In genomic region chr2:212427031-212427430, GRCh38 we compare ENCODE assay signal across 26 cellular contexts.
A peak's percentile ranks its signal among the peaks of the same experiment; 100 is the strongest.
DNase-seq lines count a peak whose midpoint lies in the region; ATAC-seq and TF ChIP-seq lines count a peak whose summit lies in the region.
"Had no signal": no experiment of that assay in that cellular context is flagged by ENCODE, and none has a peak within 500 bp of the region (broad histone marks: within the 10 kb centered on the region; RNA-seq: fewer than 3 reads in every experiment).

No MANE protein-coding gene starts in this region.

- H2AK5ac ChIP-seq in H9 (ENCODE audit: insufficient read length, low read length) = no peak overlapping the region

- H3K18ac ChIP-seq in H9 (ENCODE audit: insufficient read length, low read depth, low read length) = no peak overlapping the region

- no peak overlapping the region; a peak in 1 of 5 replicates for H3K4me3 Mint-ChIP-seq in H9
- H3K4me3 Mint-ChIP-seq: CD14-positive monocyte had no signal

- H3K27ac ChIP-seq in A673 (ENCODE audit: low read depth, low read length, poor library complexity, severe bottlenecking) (no peak overlapping the region), H9 (ENCODE audit: insufficient read length, low read depth, low read length) (no peak overlapping the region), dorsolateral prefrontal cortex (peak overlapping the region in 47 of 59 donors; percentile 0 to 92 (median 82)), upper lobe of right lung (no peak overlapping the region)
- H3K27ac ChIP-seq: A549, GM23248, HL-60 had no signal

- no peaks in the 10 kb centered on the region for H3K79me1 ChIP-seq in H9 (ENCODE audit: insufficient read depth, low read depth, low read length, poor library complexity, severe bottlenecking)

- no peak overlapping the region for H3K4me3 ChIP-seq in A673 (ENCODE audit: low read depth, low read length, poor library complexity, severe bottlenecking)
- H3K4me3 ChIP-seq in dorsolateral prefrontal cortex = peak overlapping the region in 9 of 59 donors; percentile 0 to 45 (median 18)
- H3K4me3 ChIP-seq in upper lobe of right lung = no peak overlapping the region
- H3K4me3 ChIP-seq: A549, GM23248, K562 had no signal

- no TSS peak for BruUV-seq in A673 (replicated peaks; lab: Mats Ljungman, UMichigan)

- H3K4me1 Mint-ChIP-seq in H9 = peaks cover 36 to 38% of the 10 kb centered on the region in 2 experiments
- H3K4me1 Mint-ChIP-seq: CD14-positive monocyte had no signal

- H3K27me3 ChIP-seq in A673 (replicated peaks; ENCODE audit: insufficient read depth, low read depth, low read length, poor library complexity) = no peaks in the 10 kb centered on the region
- H3K27me3 ChIP-seq in H9 (ENCODE audit: insufficient read depth, low read length) = no peaks in the 10 kb centered on the region
- H3K27me3 ChIP-seq in dorsolateral prefrontal cortex = no peaks in the 10 kb centered on the region
- no peaks in the 10 kb centered on the region for H3K27me3 ChIP-seq in upper lobe of right lung
- H3K27me3 ChIP-seq: BE2C had no signal

- H4K5ac ChIP-seq in H9 (ENCODE audit: insufficient read length, low read depth, low read length) = no peak overlapping the region

- H3K14ac ChIP-seq in H9 (ENCODE audit: insufficient read depth, low read length) = no peak overlapping the region

- H2BK5ac ChIP-seq in H9 (ENCODE audit: insufficient read length, low read length) = no peak overlapping the region

- no peak overlapping the region for H3K9ac ChIP-seq in H9 (ENCODE audit: extremely low read depth, insufficient read length, low read length)
- H3K9ac ChIP-seq: GM23248 had no signal

- peak overlapping the region; percentile 28 for H3K4me2 ChIP-seq in H9 (ENCODE audit: insufficient read depth, insufficient read length, low read length)
- H3K4me2 ChIP-seq: A549 had no signal

- WGBS in H9 (ENCODE audit: extremely low coverage, insufficient read length, low lambda C conversion rate) = no CpG with 5 or more reads among the region's 2 CpGs

- H2AFZ ChIP-seq in H9 (ENCODE audit: low read length) = no peak overlapping the region
- H2AFZ ChIP-seq: GM23248 had no signal

- H3K36me3 ChIP-seq in A673 (ENCODE audit: insufficient read depth, low read length, poor library complexity, severe bottlenecking) = no peaks in the 10 kb centered on the region
- no peaks in the 10 kb centered on the region for H3K36me3 ChIP-seq in upper lobe of right lung
- H3K36me3 ChIP-seq: BE2C had no signal

- intact Hi-C loops in A673 (cut with micrococcal nuclease; ENCODE audit: unreplicated experiment) = no loop called here
- intact Hi-C loops in dorsolateral prefrontal cortex (cut with DNase I) = no loop called here
- intact Hi-C loops in upper lobe of right lung (cut with DNase I) = no loop called here

- H3K79me2 ChIP-seq in H9 (ENCODE audit: insufficient read depth, low read length) = no peaks in the 10 kb centered on the region

- H2BK120ac ChIP-seq in H9 (ENCODE audit: low read depth, low read length, poor library complexity, severe bottlenecking) = no peak overlapping the region

- no peak overlapping the region for H3T11ph ChIP-seq in H9 (ENCODE audit: low read length)

- no peaks in the 10 kb centered on the region for H3K9me3 ChIP-seq in A673 (ENCODE audit: low read depth, low read length, poor library complexity, severe bottlenecking)
- H3K9me3 ChIP-seq in H9 (ENCODE audit: control insufficient read depth, low read depth, low read length) = no peaks in the 10 kb centered on the region
- no peaks in the 10 kb centered on the region for H3K9me3 ChIP-seq in upper lobe of right lung
- H3K9me3 ChIP-seq: A549, BE2C had no signal

- H3K23me2 ChIP-seq in H9 (ENCODE audit: insufficient read length, low read depth, low read length, poor library complexity, severe bottlenecking) = no peaks in the 10 kb centered on the region

- no peaks in the 10 kb centered on the region for H3K27me3 Mint-ChIP-seq in H9 (ENCODE audit: low read depth)

- peaks cover 30% of the 10 kb centered on the region for H3K4me1 ChIP-seq in A673 (ENCODE audit: insufficient read depth, low read length, poor library complexity, severe bottlenecking)
- peaks cover 2% of the 10 kb centered on the region; the same call in 1 of the 2 replicates for H3K4me1 ChIP-seq in H9 (ENCODE audit: insufficient read depth, low read length)
- no peaks in the 10 kb centered on the region for H3K4me1 ChIP-seq in upper lobe of right lung
- H3K4me1 ChIP-seq: A549 had no signal

- H3K4ac ChIP-seq in H9 (ENCODE audit: low read depth, low read length) = no peak overlapping the region

- H3K27ac Mint-ChIP-seq in H9 = no peak overlapping the region; a peak in 2 of 7 replicates
- H3K27ac Mint-ChIP-seq: CD14-positive monocyte had no signal

- H2BK20ac ChIP-seq in H9 (ENCODE audit: low read depth, low read length, poor library complexity, severe bottlenecking) = no peak overlapping the region

- no peak for TF ChIP-seq CTCF in A673 (conservative IDR thresholded peaks at IDR 0.05; ENCODE audit: low read depth, low read length)
- no peak for TF ChIP-seq CTCF in H9 (conservative IDR thresholded peaks at IDR 0.05)
- no peak for TF ChIP-seq CTCF in dorsolateral prefrontal cortex (IDR thresholded peaks at IDR 0.05 in 54 of 56, conservative IDR thresholded peaks at IDR 0.05 in 2 of 56; ENCODE audit: low read depth in 1 of 56, partially characterized antibody in 56 of 56)
- no peak for TF ChIP-seq CTCF in upper lobe of right lung (IDR thresholded peaks at IDR 0.05)

- no peak overlapping the region for H2BK15ac ChIP-seq in H9 (ENCODE audit: low read depth, low read length)

- peaks cover 0 to 4% of the 10 kb centered on the region in 2 experiments; a peak in 2 of 5 replicates for H3K9me3 Mint-ChIP-seq in H9

- no peak for ATAC-seq in upper lobe of right lung
- ATAC-seq in GM21576 (IDR thresholded peaks at IDR 0.05; ENCODE audit: unreplicated experiment) = no peak
- ATAC-seq: A549, K562, Panc1 had no signal

- CTCF ChIA-PET in A673 (lab: Charles Lee) = no interaction called here

- H3K23ac ChIP-seq in H9 (ENCODE audit: insufficient read length, low read depth, low read length) = no peak overlapping the region

- H3K56ac ChIP-seq in H9 (ENCODE audit: insufficient read length, low read depth, low read length) = no peak overlapping the region

- POLR2A ChIA-PET in A673 (lab: Charles Lee; ENCODE audit: low non-redundant PET) = interaction anchor here (0.6 kb wide), 1 partner anchor 61 kb away, joined by 6 read pairs; no protein-coding TSS in a partner anchor

- DNase-seq in A673 (ENCODE audit: low spot score) = peak; percentile 11
- no peak for DNase-seq in H9
- DNase-seq in NCI-H526 (lab: John Stamatoyannopoulos, UW) = peak; percentile 81 to 85
- no peak for DNase-seq in dorsolateral prefrontal cortex
- DNase-seq in stimulated activated CD4-positive, alpha-beta T cell treated with anti-CD3 and anti-CD28 coated beads, Interleukin-15, amount 100 ng/mL, for 24 hours = no peak
- no peak for DNase-seq in upper lobe of right lung
- no peak for DNase-seq in HPDE6-E6E7 (ENCODE audit: extremely low spot score)
- DNase-seq: BE2C, Calu3, DND-41, GM23248, Kasumi-1, MV-4-11, NCI-H1105 treated with DMSO at 0.1 percent for 48 hours, NCI-H187, NCI-H2081 treated with DMSO at 0.1 percent for 48 hours, NCI-H2171, NCI-H226, NCI-H510A, SHP77 treated with DMSO at 0.1 percent for 48 hours had no signal

- peaks cover 3 to 5% (median 4%) of the 10 kb centered on the region in 3 experiments; a peak in 3 of 7 replicates for H3K36me3 Mint-ChIP-seq in H9 (ENCODE audit: insufficient read depth in 1 of 3, low read depth in 3 of 3)
- H3K36me3 Mint-ChIP-seq: CD14-positive monocyte had no signal

- no peaks in the 10 kb centered on the region for H4K20me1 ChIP-seq in H9 (ENCODE audit: control insufficient read depth, insufficient read depth, insufficient read length)

- H4K8ac ChIP-seq in H9 (replicated peaks; ENCODE audit: insufficient read length, low read depth, low read length) = no peak overlapping the region

- no peak overlapping the region for H4K91ac ChIP-seq in H9 (ENCODE audit: insufficient read length, low read depth, low read length)

- no peak overlapping the region for H2BK12ac ChIP-seq in H9 (ENCODE audit: insufficient read length, low read depth, low read length)

Comparison
In these comparisons a context has a peak if more than half of its experiments do, and no peak if none do; other contexts are left out.
1. DNase-seq: peak in A673 (single experiment) and NCI-H526 (2 of 2); none in H9 (single experiment), dorsolateral prefrontal cortex (0 of 10), stimulated activated CD4-positive, alpha-beta T cell treated with anti-CD3 and anti-CD28 coated beads, Interleukin-15, amount 100 ng/mL, for 24 hours (single experiment), upper lobe of right lung (single experiment) and HPDE6-E6E7 (single experiment).
2. H3K27ac ChIP-seq: peak in dorsolateral prefrontal cortex (47 of 59); none in A673 (single experiment), H9 (single experiment) and upper lobe of right lung (single experiment).